8 cellular contexts compared by ENCODE assay signal in the genomic region with DNA sequence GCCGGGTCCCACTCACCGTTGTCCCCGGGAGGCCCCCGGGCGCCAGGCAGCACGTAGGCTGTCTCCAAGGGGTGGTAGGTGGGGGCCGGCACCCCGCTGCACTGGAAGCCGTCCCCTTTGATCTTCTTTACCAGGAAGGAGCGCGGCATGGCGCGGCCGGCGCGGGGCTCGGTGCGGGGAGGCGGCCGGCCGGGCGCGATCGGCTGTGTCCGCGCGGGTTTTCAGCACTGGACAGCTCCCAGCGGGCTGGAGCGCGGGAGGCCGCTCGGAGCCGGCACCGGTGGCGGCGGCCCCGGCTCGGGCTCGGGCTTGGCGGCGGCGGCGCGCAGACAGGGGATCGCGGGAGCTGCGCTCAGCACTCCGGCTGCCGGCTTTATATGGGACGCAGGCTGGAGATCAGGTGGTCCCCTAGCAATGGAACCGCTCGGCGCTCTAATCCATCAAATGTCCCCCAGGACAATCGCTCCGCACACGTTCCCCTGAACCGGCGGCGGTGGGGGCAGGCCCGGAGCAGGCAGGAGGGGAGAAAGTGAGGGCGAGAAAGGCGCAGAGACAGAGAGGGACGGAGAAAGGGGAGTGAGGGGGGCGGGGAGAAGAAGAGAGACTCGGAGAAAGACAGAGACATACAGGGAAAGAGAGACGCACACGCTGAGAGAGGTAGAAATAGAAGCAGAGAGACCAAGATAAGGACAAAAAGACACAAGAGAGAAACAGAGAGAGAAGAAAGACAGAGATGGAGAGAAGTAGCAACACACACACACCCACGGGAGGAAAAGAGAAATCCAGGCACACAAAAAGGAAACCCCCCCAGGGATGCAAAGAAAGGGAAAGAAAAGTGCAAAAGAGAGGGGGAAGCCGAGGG. TPM values are rescaled to one million over a fixed set of nuclear protein-coding genes. Genes with fewer than 3 reads are reported as not detected.
DNase-seq lines count a peak whose midpoint lies in the region; ATAC-seq, FAIRE-seq and TF ChIP-seq lines count a peak whose summit lies in the region.

A gene (minus strand): TSS at position 350 of the 862 bp plus-strand sequence. CDS start 201 bp downstream, at position 149.

- peaks cover 7 to 34% (median 17%) of the 10 kb centered on the region in 12 donors for H3K4me1 ChIP-seq in heart left ventricle
- peaks cover 11% of the 10 kb centered on the region; the same call in 1 of the 2 replicates for H3K4me1 ChIP-seq in SJCRH30

- H3K4me3 ChIP-seq in heart left ventricle (peak within 1 kb of the TSS in 9 of 12 donors; percentile 5 to 49 (median 36)), SJCRH30 (no peak within 1 kb of the TSS)

- H3K9me3 ChIP-seq in heart left ventricle (no peaks in the 10 kb centered on the region), SJCRH30 (replicated peaks) (no peaks in the 10 kb centered on the region)

- no peak within 1 kb of the TSS for H3K27ac ChIP-seq in heart left ventricle
- no peak within 1 kb of the TSS for H3K27ac ChIP-seq in SJCRH30

- peak; percentile 50 to 97 (median 92) for ATAC-seq in heart left ventricle

- peaks cover 8% of the 10 kb centered on the region for H3K4me1 Mint-ChIP-seq in activated naive CD8-positive, alpha-beta T cell treated with anti-CD3 and anti-CD28 coated beads for 36 hours

- no peak for TF ChIP-seq POLR2A in heart left ventricle (IDR thresholded peaks at IDR 0.05)

- 0 to 2% (median 1%) methylated on average over 52 to 69 of the region's 69 CpGs for WGBS in heart left ventricle, 4 donors

- H3K36me3 Mint-ChIP-seq in activated naive CD8-positive, alpha-beta T cell treated with anti-CD3 and anti-CD28 coated beads for 36 hours: no peaks in the 10 kb centered on the region

- no peak for TF ChIP-seq CTCF in heart left ventricle (IDR thresholded peaks at IDR 0.05)

- peak within 1 kb of the TSS; percentile 2 for H3K4me3 Mint-ChIP-seq in activated naive CD8-positive, alpha-beta T cell treated with anti-CD3 and anti-CD28 coated beads for 36 hours

- H3K9me3 Mint-ChIP-seq in activated naive CD8-positive, alpha-beta T cell treated with anti-CD3 and anti-CD28 coated beads for 36 hours: no peaks in the 10 kb centered on the region

- in situ Hi-C loops in SK-MEL-5 (cut with HindIII; ENCODE audit: low pct_unique_long_range_greater_than_20kb, low sequenced_read_pairs): no loop called here

- intact Hi-C loops in heart left ventricle (cut with DNase I) (loop anchor here in 1 of 10 donors (2.0 kb wide), 1 partner anchor 69 kb away; no protein-coding TSS in a partner anchor), posterior vena cava (cut with DNase I) (no loop called here)

- peak; percentile 66 to 74 for DNase-seq in NCI-H524 (lab: John Stamatoyannopoulos, UW)
- DNase-seq in NCI-H524 treated with DMSO at 0.1 percent for 48 hours (lab: John Stamatoyannopoulos, UW): no peak
- DNase-seq in SK-MEL-5 (ENCODE audit: low read depth, low spot score): peak; percentile 54
- DNase-seq in activated naive CD8-positive, alpha-beta T cell treated with anti-CD3 and anti-CD28 coated beads for 36 hours: peak; percentile 75
- DNase-seq in heart left ventricle: peak; percentile 83 to 92 (median 86)
- peak; percentile 92 for DNase-seq in posterior vena cava (ENCODE audit: low spot score)
- DNase-seq in urothelium cell line (ENCODE audit: low spot score): peak; percentile 88
- no peak for DNase-seq in SJCRH30

- peaks cover 86% of the 10 kb centered on the region for H3K27me3 Mint-ChIP-seq in activated naive CD8-positive, alpha-beta T cell treated with anti-CD3 and anti-CD28 coated beads for 36 hours

- peaks cover 0 to 66% (median 34%) of the 10 kb centered on the region in 9 donors for H3K27me3 ChIP-seq in heart left ventricle
- H3K27me3 ChIP-seq in SJCRH30: peaks cover 18% of the 10 kb centered on the region; the same call in 1 of the 2 replicates

- H3K36me3 ChIP-seq in heart left ventricle (no peaks in the 10 kb centered on the region), SJCRH30 (no peaks in the 10 kb centered on the region)

- FAIRE-seq in urothelium cell line (lab: Jason Lieb, UNC): no peak

- no peak within 1 kb of the TSS for H3K27ac Mint-ChIP-seq in activated naive CD8-positive, alpha-beta T cell treated with anti-CD3 and anti-CD28 coated beads for 36 hours

RNA-seq across cellular contexts. Expression of the gene that starts here (rescaled TPM):
- not detected in 2 replicates for total RNA-seq in SK-MEL-5 (2014; rRNA removed; shearing (Covaris generic))
- polyA plus RNA-seq in SK-MEL-5 (2015; cell fraction: cytosol; rRNA removed): not detected in 2 replicates
- polyA plus RNA-seq in SK-MEL-5 (2015; cell fraction: nucleus; rRNA removed): not detected in 2 replicates
- total RNA-seq in activated naive CD8-positive, alpha-beta T cell treated with anti-CD3 and anti-CD28 coated beads for 36 hours: not detected
- not detected for total RNA-seq in heart left ventricle
- polyA plus RNA-seq in heart left ventricle: not detected
- not detected for total RNA-seq in posterior vena cava
- total RNA-seq in SJCRH30 (2014; rRNA removed; shearing (Covaris generic)): not detected in 2 replicates

Comparison
In these comparisons a context has a peak if more than half of its experiments do, and no peak if none do; other contexts are left out.
1. DNase-seq: peak in NCI-H524 (2 of 2) and urothelium cell line (single experiment); none in NCI-H524 treated with DMSO at 0.1 percent for 48 hours (single experiment) and SJCRH30 (0 of 2).
2. Peak in DNase-seq in SK-MEL-5; RNA of the gene not detected or under 1 TPM.
3. Peak in DNase-seq in activated naive CD8-positive, alpha-beta T cell treated with anti-CD3 and anti-CD28 coated beads for 36 hours; RNA of the gene not detected or under 1 TPM.
4. Peak in DNase-seq, ATAC-seq and H3K4me3 ChIP-seq in heart left ventricle; RNA of the gene not detected or under 1 TPM.
5. Peak in DNase-seq in posterior vena cava; RNA of the gene not detected or under 1 TPM.